10 cellular contexts compared by ENCODE assay signal in the genomic region with DNA sequence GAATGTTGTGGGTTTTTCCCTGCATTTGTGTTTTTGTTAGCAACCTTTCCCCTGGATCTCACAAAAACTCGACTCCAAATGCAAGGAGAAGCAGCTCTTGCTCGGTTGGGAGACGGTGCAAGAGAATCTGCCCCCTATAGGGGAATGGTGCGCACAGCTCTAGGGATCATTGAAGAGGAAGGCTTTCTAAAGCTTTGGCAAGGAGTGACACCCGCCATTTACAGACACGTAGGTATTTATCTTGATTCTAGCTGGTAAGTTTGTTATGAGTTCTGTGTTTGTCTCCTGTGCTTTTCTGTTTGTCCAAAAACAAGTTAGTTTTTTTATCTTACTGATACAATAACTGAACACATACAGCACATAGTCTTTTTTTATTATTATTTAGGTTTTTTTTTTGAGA. TPM values are rescaled to one million over a fixed set of nuclear protein-coding genes. Genes with fewer than 3 reads are reported as not detected.
DNase-seq lines count a peak whose midpoint lies in the region; ATAC-seq, FAIRE-seq and TF ChIP-seq lines count a peak whose summit lies in the region.
"Had no signal": no experiment of that assay in that cellular context is flagged by ENCODE, and none has a peak within 500 bp of the region (broad histone marks: within the 10 kb centered on the region; RNA-seq: fewer than 3 reads in every experiment).

No MANE protein-coding gene starts in this region.

- POLR2A ChIA-PET in HepG2 (lab: Yijun Ruan, JAX), result no interaction called here

- no peak overlapping the region for H3K27ac ChIP-seq in HepG2 (ENCODE audit: extremely low read length, insufficient read depth, low read length)
- H3K27ac ChIP-seq in right lobe of liver, result no peak overlapping the region

- in situ Hi-C loops in HepG2 (cut with HindIII; ENCODE audit: extremely low pct_ligation_motif_present, low pct_unique_long_range_greater_than_20kb) (no loop called here), SK-MEL-5 (cut with HindIII; ENCODE audit: low pct_unique_long_range_greater_than_20kb, low sequenced_read_pairs) (no loop called here)

- H4K20me1 ChIP-seq in HepG2 (ENCODE audit: insufficient read depth, low read length), result no peaks in the 10 kb centered on the region

- H3K9me3 ChIP-seq in HepG2 (ENCODE audit: low read length) (no peaks in the 10 kb centered on the region), right lobe of liver (no peaks in the 10 kb centered on the region)

- no peak for FAIRE-seq in HepG2 (lab: Jason Lieb, UNC)

- H3K79me2 ChIP-seq in HepG2 (ENCODE audit: insufficient read depth, low read length), result no peaks in the 10 kb centered on the region

- peaks cover 0 to 25% of the 10 kb centered on the region in 2 experiments; a peak in 3 of 5 replicates for H3K27me3 ChIP-seq in HepG2 (ENCODE audit: control insufficient read depth in 1 of 2, insufficient read depth in 2 of 2, low read length in 2 of 2)
- no peaks in the 10 kb centered on the region for H3K27me3 ChIP-seq in right lobe of liver

- TF ChIP-seq POLR2A in HepG2 (IDR thresholded peaks at IDR 0.05; ENCODE audit: insufficient read depth in 1 of 2, low read depth in 2 of 2, low read length in 2 of 2), result no peak
- TF ChIP-seq POLR2A in right lobe of liver (IDR thresholded peaks at IDR 0.05), result no peak

- H3K4me2 ChIP-seq in HepG2 (ENCODE audit: low read depth, low read length), result no peak overlapping the region

- H3K4me1 ChIP-seq in HepG2 (ENCODE audit: insufficient read depth, low read length), result peaks cover 14% of the 10 kb centered on the region
- peaks cover 0 to 14% (median 0%) of the 10 kb centered on the region in 4 donors for H3K4me1 ChIP-seq in right lobe of liver

- TF ChIP-seq EP300 in HepG2 (IDR thresholded peaks at IDR 0.05; ENCODE audit: low read depth in 2 of 2, low read length in 2 of 2) (no peak), HepG2 (CRISPR knock-in tag; IDR thresholded peaks at IDR 0.05; ENCODE audit: borderline replicate concordance) (no peak)

- BruUV-seq in HepG2 (replicated peaks; lab: Mats Ljungman, UMichigan), result no TSS peak

- 46% methylated on average over 6 of the region's 6 CpGs for WGBS in HepG2 (ENCODE audit: low lambda C conversion rate)
- WGBS in right lobe of liver (ENCODE audit: insufficient coverage, low coverage, low lambda C conversion rate, missing lambda C conversion rate), result 70% methylated on average over 6 of the region's 6 CpGs

- H2AFZ ChIP-seq in HepG2 (ENCODE audit: low read length), result no peak overlapping the region

- DNase-seq in HepG2 (ENCODE audit: low spot score) (peak; percentile 28), right lobe of liver (no peak), SK-MEL-5 (ENCODE audit: low read depth, low spot score) (peak; percentile 78), foreskin fibroblast (no peak), amniotic stem cell (lab: John Stamatoyannopoulos, UW) (no peak)
- no peak for DNase-seq in activated naive CD4-positive, alpha-beta T cell treated with anti-CD3 and anti-CD28 coated beads, Interleukin-2, amount 50 U/mL, for 16 hours
- no peak for DNase-seq in effector CD8-positive, alpha-beta T cell (lab: John Stamatoyannopoulos, UW)
- no peak for DNase-seq in activated CD4-positive, CD25-positive, alpha-beta regulatory T cell treated with anti-CD3 and anti-CD28 coated beads, Interleukin-2, amount 50 U/mL, for 72 hours
- DNase-seq: activated T-cell treated with anti-CD3 and anti-CD28 coated beads, Interleukin-2, amount 50 U/mL, for 24 hours had no signal

- CTCF ChIA-PET in HepG2 (lab: Yijun Ruan, JAX; ENCODE audit: low intra/inter-chr PET ratio, low total read pairs), result no interaction called here

- no peak overlapping the region for H3K9ac ChIP-seq in HepG2 (ENCODE audit: insufficient read depth, low read depth, low read length)

- H3K36me3 ChIP-seq in HepG2 (replicated peaks in 1 of 2; ENCODE audit: control insufficient read depth in 1 of 2, insufficient read depth in 2 of 2, low read length in 2 of 2) (no peaks in the 10 kb centered on the region), right lobe of liver (peaks cover 0 to 14% (median 0%) of the 10 kb centered on the region in 4 donors)

- intact Hi-C loops in HepG2 (cut with micrococcal nuclease; ENCODE audit: unreplicated experiment), result loop anchor here (5.0 to 10.0 kb wide), 2 partner anchors 161 to 939 kb away; a partner anchor contains a TSS
- intact Hi-C loops in right lobe of liver (cut with DNase I), result no loop called here

- H3K4me3 ChIP-seq in HepG2 (replicated peaks in 1 of 3; ENCODE audit: insufficient read depth in 1 of 3, low read depth in 2 of 3, low read length in 3 of 3) (no peak overlapping the region), right lobe of liver (no peak overlapping the region), foreskin fibroblast (ENCODE audit: low read depth in 1 of 2, low read length in 2 of 2) (no peak overlapping the region)
- H3K4me3 ChIP-seq: lung had no signal

- no peak for TF ChIP-seq RAD21 in HepG2 (CRISPR knock-in tag; IDR thresholded peaks at IDR 0.05)

- ATAC-seq in HepG2 (no peak), right lobe of liver (no peak)

- peak; percentile 41; the same call in 1 of the 2 replicates for TF ChIP-seq CTCF in HepG2 (CRISPR knock-in tag; IDR thresholded peaks at IDR 0.05)
- peak in 2 of 4 donors; percentile 15 to 27 for TF ChIP-seq CTCF in right lobe of liver (IDR thresholded peaks at IDR 0.05)
- peak; percentile 22 for TF ChIP-seq CTCF in foreskin fibroblast (IDR thresholded peaks at IDR 0.05; ENCODE audit: low read depth, low read length)

RNA-seq across cellular contexts. Expression of a gene that starts 3.0 kb away (rescaled TPM):
- total RNA-seq in HepG2 (2016; rRNA removed; fragmentation: Illumina TruSeq; extraction: Trizol) (0.32 and 0.46 TPM in 2 replicates), right lobe of liver (10 to 100 TPM in 5 of 6 experiments, 1 to 10 TPM in 1; 8.8 to 21.0 (median 14.2) TPM)
- not detected in 2 replicates for total RNA-seq in HepG2 (2016; cell fraction: cytosol; rRNA removed; fragmentation: Illumina TruSeq; extraction: Trizol; ENCODE audit: low read depth)
- total RNA-seq in HepG2 (2016; cell fraction: insoluble cytoplasmic fraction; rRNA removed; fragmentation: Illumina TruSeq; extraction: Trizol), result 1.00 TPM in 1 of 2 replicates, not detected in the other
- total RNA-seq in HepG2 (2016; cell fraction: membrane; rRNA removed; fragmentation: Illumina TruSeq; extraction: Trizol), result 0.22 and 0.41 TPM in 2 replicates
- total RNA-seq in HepG2 (2016; cell fraction: nucleus; rRNA removed; fragmentation: Illumina TruSeq; extraction: Trizol), result 1.4 and 2.5 TPM in 2 replicates
- 1.3 and 1.8 TPM in 2 replicates for polyA plus RNA-seq in HepG2 (2011; rRNA removed)
- not detected in 2 replicates for polyA plus RNA-seq in HepG2 (2011; cell fraction: cytosol; rRNA removed)
- 4.5 and 5.8 TPM in 2 replicates for polyA plus RNA-seq in HepG2 (2011; cell fraction: nucleus; rRNA removed)
- polyA plus RNA-seq in HepG2 (2012), result 1.5 and 2.6 TPM in 2 replicates
- polyA plus RNA-seq in HepG2 (2016; cell fraction: cytosol; fragmentation: Illumina TruSeq; extraction: Trizol; ENCODE audit: low read depth), result not detected in 2 replicates
- polyA plus RNA-seq in HepG2 (2016; cell fraction: insoluble cytoplasmic fraction; fragmentation: Illumina TruSeq; extraction: Trizol; ENCODE audit: low read depth), result not detected in 2 replicates
- polyA plus RNA-seq in HepG2 (2016; cell fraction: membrane; fragmentation: Illumina TruSeq; extraction: Trizol; ENCODE audit: low read depth), result not detected in 2 replicates
- 2.5 and 4.7 TPM in 2 replicates for polyA plus RNA-seq in HepG2 (2016; cell fraction: nucleus; fragmentation: Illumina TruSeq; extraction: Trizol; ENCODE audit: insufficient read depth, low read depth)
- polyA minus RNA-seq in HepG2 (2011; rRNA and poly(A)+ RNA removed; ENCODE audit: low replicate concordance), result 0.12 and 0.89 TPM in 2 replicates
- polyA minus RNA-seq in HepG2 (2011; cell fraction: cytosol; rRNA and poly(A)+ RNA removed), result not detected in 2 replicates
- 2.2 and 2.6 TPM in 2 replicates for polyA minus RNA-seq in HepG2 (2011; cell fraction: nucleus; rRNA and poly(A)+ RNA removed)
- total RNA-seq in SK-MEL-5 (2014; rRNA removed; shearing (Covaris generic)), result 2.1 and 6.5 TPM in 2 replicates
- 0.63 and 1.2 TPM in 2 replicates for polyA plus RNA-seq in SK-MEL-5 (2015; cell fraction: cytosol; rRNA removed)
- 204 and 214 TPM in 2 replicates for polyA plus RNA-seq in SK-MEL-5 (2015; cell fraction: nucleus; rRNA removed)

RNA-seq across cellular contexts. Expression of a gene that starts 3.2 kb away (rescaled TPM):
- total RNA-seq in HepG2 (2016; rRNA removed; fragmentation: Illumina TruSeq; extraction: Trizol) (not detected in 2 replicates), right lobe of liver (10 to 100 TPM; 21.2 to 59.7 (median 37.2) TPM)
- not detected in 2 replicates for total RNA-seq in HepG2 (2016; cell fraction: cytosol; rRNA removed; fragmentation: Illumina TruSeq; extraction: Trizol; ENCODE audit: low read depth)
- 0.04 and 0.21 TPM in 2 replicates for total RNA-seq in HepG2 (2016; cell fraction: insoluble cytoplasmic fraction; rRNA removed; fragmentation: Illumina TruSeq; extraction: Trizol)
- not detected in 2 replicates for total RNA-seq in HepG2 (2016; cell fraction: membrane; rRNA removed; fragmentation: Illumina TruSeq; extraction: Trizol)
- total RNA-seq in HepG2 (2016; cell fraction: nucleus; rRNA removed; fragmentation: Illumina TruSeq; extraction: Trizol), result not detected in 2 replicates
- polyA plus RNA-seq in HepG2 (2011; rRNA removed), result 0.04 and 0.13 TPM in 2 replicates
- 0.09 TPM in 1 of 2 replicates, not detected in the other for polyA plus RNA-seq in HepG2 (2011; cell fraction: cytosol; rRNA removed)
- polyA plus RNA-seq in HepG2 (2011; cell fraction: nucleus; rRNA removed), result 0.09 TPM in 1 of 2 replicates, not detected in the other
- 0.05 TPM in 1 of 2 replicates, not detected in the other for polyA plus RNA-seq in HepG2 (2012)
- not detected in 2 replicates for polyA plus RNA-seq in HepG2 (2016; cell fraction: cytosol; fragmentation: Illumina TruSeq; extraction: Trizol; ENCODE audit: low read depth)
- not detected in 2 replicates for polyA plus RNA-seq in HepG2 (2016; cell fraction: insoluble cytoplasmic fraction; fragmentation: Illumina TruSeq; extraction: Trizol; ENCODE audit: low read depth)
- not detected in 2 replicates for polyA plus RNA-seq in HepG2 (2016; cell fraction: membrane; fragmentation: Illumina TruSeq; extraction: Trizol; ENCODE audit: low read depth)
- polyA plus RNA-seq in HepG2 (2016; cell fraction: nucleus; fragmentation: Illumina TruSeq; extraction: Trizol; ENCODE audit: insufficient read depth, low read depth), result not detected in 2 replicates
- polyA minus RNA-seq in HepG2 (2011; rRNA and poly(A)+ RNA removed; ENCODE audit: low replicate concordance), result not detected in 2 replicates
- polyA minus RNA-seq in HepG2 (2011; cell fraction: cytosol; rRNA and poly(A)+ RNA removed), result not detected in 2 replicates
- polyA minus RNA-seq in HepG2 (2011; cell fraction: nucleus; rRNA and poly(A)+ RNA removed), result 0.37 and 0.77 TPM in 2 replicates
- total RNA-seq in SK-MEL-5 (2014; rRNA removed; shearing (Covaris generic)), result 0.34 and 0.56 TPM in 2 replicates
- 0.20 and 1.1 TPM in 2 replicates for polyA plus RNA-seq in SK-MEL-5 (2015; cell fraction: cytosol; rRNA removed)
- polyA plus RNA-seq in SK-MEL-5 (2015; cell fraction: nucleus; rRNA removed), result 1.1 and 1.6 TPM in 2 replicates

RNA-seq across cellular contexts. Expression of a gene that starts 31.9 kb away (rescaled TPM):
- total RNA-seq in HepG2 (2016; rRNA removed; fragmentation: Illumina TruSeq; extraction: Trizol), result not detected in 2 replicates
- not detected in 2 replicates for total RNA-seq in HepG2 (2016; cell fraction: cytosol; rRNA removed; fragmentation: Illumina TruSeq; extraction: Trizol; ENCODE audit: low read depth)
- total RNA-seq in HepG2 (2016; cell fraction: insoluble cytoplasmic fraction; rRNA removed; fragmentation: Illumina TruSeq; extraction: Trizol), result not detected in 2 replicates
- total RNA-seq in HepG2 (2016; cell fraction: membrane; rRNA removed; fragmentation: Illumina TruSeq; extraction: Trizol), result not detected in 2 replicates
- total RNA-seq in HepG2 (2016; cell fraction: nucleus; rRNA removed; fragmentation: Illumina TruSeq; extraction: Trizol), result not detected in 2 replicates
- 0.01 TPM in 1 of 2 replicates, not detected in the other for polyA plus RNA-seq in HepG2 (2011; rRNA removed)
- not detected in 2 replicates for polyA plus RNA-seq in HepG2 (2011; cell fraction: cytosol; rRNA removed)
- polyA plus RNA-seq in HepG2 (2011; cell fraction: nucleus; rRNA removed), result not detected in 2 replicates
- polyA plus RNA-seq in HepG2 (2012), result not detected in 2 replicates
- polyA plus RNA-seq in HepG2 (2016; cell fraction: cytosol; fragmentation: Illumina TruSeq; extraction: Trizol; ENCODE audit: low read depth), result not detected in 2 replicates
- not detected in 2 replicates for polyA plus RNA-seq in HepG2 (2016; cell fraction: insoluble cytoplasmic fraction; fragmentation: Illumina TruSeq; extraction: Trizol; ENCODE audit: low read depth)
- polyA plus RNA-seq in HepG2 (2016; cell fraction: membrane; fragmentation: Illumina TruSeq; extraction: Trizol; ENCODE audit: low read depth), result not detected in 2 replicates
- not detected in 2 replicates for polyA plus RNA-seq in HepG2 (2016; cell fraction: nucleus; fragmentation: Illumina TruSeq; extraction: Trizol; ENCODE audit: insufficient read depth, low read depth)
- polyA minus RNA-seq in HepG2 (2011; rRNA and poly(A)+ RNA removed; ENCODE audit: low replicate concordance), result 0.02 TPM in 2 replicates
- not detected in 2 replicates for polyA minus RNA-seq in HepG2 (2011; cell fraction: cytosol; rRNA and poly(A)+ RNA removed)
- polyA minus RNA-seq in HepG2 (2011; cell fraction: nucleus; rRNA and poly(A)+ RNA removed), result not detected in 2 replicates
- 1 to 10 TPM in 2 of 6 experiments, under 1 TPM in 4; 0.13 to 1.4 (median 0.72) TPM for total RNA-seq in right lobe of liver
- total RNA-seq in SK-MEL-5 (2014; rRNA removed; shearing (Covaris generic)), result 0.05 TPM in 1 of 2 replicates, not detected in the other
- not detected in 2 replicates for polyA plus RNA-seq in SK-MEL-5 (2015; cell fraction: cytosol; rRNA removed)
- 0.19 and 0.39 TPM in 2 replicates for polyA plus RNA-seq in SK-MEL-5 (2015; cell fraction: nucleus; rRNA removed)

Comparison
In these comparisons a context has a peak if more than half of its experiments do, and no peak if none do; other contexts are left out.
1. DNase-seq: peak in HepG2 (single experiment) and SK-MEL-5 (single experiment); none in right lobe of liver (0 of 3), foreskin fibroblast (0 of 2), amniotic stem cell (single experiment), activated naive CD4-positive, alpha-beta T cell treated with anti-CD3 and anti-CD28 coated beads, Interleukin-2, amount 50 U/mL, for 16 hours (single experiment), effector CD8-positive, alpha-beta T cell (single experiment) and activated CD4-positive, CD25-positive, alpha-beta regulatory T cell treated with anti-CD3 and anti-CD28 coated beads, Interleukin-2, amount 50 U/mL, for 72 hours (single experiment).
2. RNA of a gene that starts 3.2 kb away (total RNA-seq): 21.2 to 59.7 TPM in right lobe of liver; 0.34 to 0.56 TPM in SK-MEL-5 and 0.04 to 0.21 TPM in HepG2; every median in the first group is over 10 times any median in the second.